ENCODE assay signal across 9 cellular contexts in the genomic region with DNA sequence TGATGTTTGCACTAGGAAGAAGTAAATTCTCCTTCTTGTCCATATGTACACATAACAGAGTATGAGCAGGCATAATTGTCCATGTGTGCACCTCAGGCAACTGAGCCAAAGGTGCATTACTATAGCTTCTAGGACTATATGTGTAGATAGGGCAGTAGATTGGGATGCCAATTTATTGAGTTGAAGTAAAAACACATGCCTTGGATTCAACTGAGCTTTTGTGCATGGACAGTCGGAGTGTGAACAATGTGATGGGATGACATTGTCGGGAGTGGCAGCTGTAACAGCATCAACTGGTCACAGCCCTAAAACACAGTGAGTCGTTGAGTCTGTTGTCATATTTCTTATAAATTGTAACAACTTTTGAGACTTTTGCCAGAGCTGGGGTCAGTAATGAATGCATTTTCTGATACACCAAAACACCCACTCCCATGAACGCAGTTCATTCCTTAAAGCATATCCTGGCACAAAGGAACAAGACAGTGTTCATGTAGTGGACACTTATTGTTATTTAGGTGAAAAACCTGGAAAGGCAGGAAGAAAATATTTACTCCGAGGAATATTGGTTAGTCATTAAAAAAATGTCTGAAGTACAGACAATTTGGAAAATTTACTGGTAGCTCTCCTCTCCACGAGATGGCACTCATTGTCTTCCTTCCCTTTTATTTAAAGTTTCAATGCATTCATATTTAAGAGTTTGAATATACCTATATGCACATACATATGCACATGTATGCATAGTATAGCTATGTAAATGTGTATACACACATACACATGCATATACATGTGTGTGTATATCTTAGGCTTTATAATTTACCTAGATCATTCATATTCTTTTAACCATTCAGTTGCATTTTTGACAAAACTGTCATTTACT.
DNase-seq lines count a peak whose midpoint lies in the region; ATAC-seq and TF ChIP-seq lines count a peak whose summit lies in the region.
"Had no signal": no experiment of that assay in that cellular context is flagged by ENCODE, and none has a peak within 500 bp of the region (broad histone marks: within the 10 kb centered on the region; RNA-seq: fewer than 3 reads in every experiment).

No MANE protein-coding gene starts in this region.

- H3K9ac ChIP-seq in GM23248: no peak overlapping the region

- peak; percentile 38 for DNase-seq in ACHN
- peak; percentile 55 for DNase-seq in GM23248
- DNase-seq in Peyer's patch: no peak
- peak; percentile 33 to 63 for DNase-seq in erythroblast (lab: John Stamatoyannopoulos, UW)
- no peak for DNase-seq in NCI-H526 treated with DMSO at 0.1 percent for 48 hours (lab: John Stamatoyannopoulos, UW)
- DNase-seq: SHP77 had no signal

- H4K20me1 ChIP-seq in GM23248 (ENCODE audit: insufficient read depth): no peaks in the 10 kb centered on the region

- no peaks in the 10 kb centered on the region for H3K9me3 ChIP-seq in GM23248 (ENCODE audit: low read depth)
- H3K9me3 ChIP-seq in Peyer's patch: no peaks in the 10 kb centered on the region

- no peak for ATAC-seq in GM19328 (IDR thresholded peaks at IDR 0.05; ENCODE audit: unreplicated experiment)
- ATAC-seq in GM18868 (IDR thresholded peaks at IDR 0.05; ENCODE audit: unreplicated experiment): no peak
- no peak for ATAC-seq in HG02938 (IDR thresholded peaks at IDR 0.05; ENCODE audit: unreplicated experiment)

- H3K4me2 ChIP-seq in GM23248 (ENCODE audit: unreplicated experiment): no peak overlapping the region

- H3K27me3 ChIP-seq in GM23248 (replicated peaks; ENCODE audit: insufficient read depth) (no peaks in the 10 kb centered on the region), Peyer's patch (no peaks in the 10 kb centered on the region)

- no peaks in the 10 kb centered on the region for H3K9me2 ChIP-seq in GM23248 (ENCODE audit: insufficient read depth)

- in situ Hi-C loops in ACHN (cut with HindIII; ENCODE audit: low pct_ligation_motif_present, low pct_unique_long_range_greater_than_20kb, low sequenced_read_pairs): loop anchor here (25.0 kb wide), 1 partner anchor 310 kb away; the partner anchor contains the start of gene STXBP5
- in situ Hi-C loops in GM23248 (cut with MboI): loop anchor here (10.0 kb wide), 1 partner anchor 323 kb away; no protein-coding TSS in a partner anchor

- peak in 4 of 6 experiments; percentile 6 to 49 (median 44) for TF ChIP-seq CTCF in Peyer's patch (IDR thresholded peaks at IDR 0.05)

- H3K27ac ChIP-seq in GM23248 (no peak overlapping the region), Peyer's patch (no peak overlapping the region)

- peaks cover 16% of the 10 kb centered on the region for H3K4me1 ChIP-seq in GM23248 (ENCODE audit: insufficient read depth)
- H3K4me1 ChIP-seq in Peyer's patch: no peaks in the 10 kb centered on the region

- H2AFZ ChIP-seq in GM23248: no peak overlapping the region

- WGBS in GM23248 (ENCODE audit: low coverage in 1 of 2, low lambda C conversion rate in 2 of 2, missing lambda C conversion rate in 2 of 2), 2 experiments: 55 to 62% methylated on average over 6 of the region's 6 CpGs

- peaks cover 17% of the 10 kb centered on the region; the same call in 1 of the 2 replicates for H3F3A ChIP-seq in GM23248 (ENCODE audit: insufficient read depth)

- H3K36me3 ChIP-seq in GM23248 (ENCODE audit: low read depth): no peaks in the 10 kb centered on the region
- no peaks in the 10 kb centered on the region for H3K36me3 ChIP-seq in Peyer's patch

- no peak for TF ChIP-seq POLR2A in Peyer's patch (IDR thresholded peaks at IDR 0.05)
- no peak for TF ChIP-seq POLR2A in erythroblast (IDR thresholded peaks at IDR 0.05; ENCODE audit: low read length)

- H3K4me3 ChIP-seq in GM23248 (no peak overlapping the region), Peyer's patch (no peak overlapping the region)

- H3K79me2 ChIP-seq in GM23248 (ENCODE audit: insufficient read depth): no peaks in the 10 kb centered on the region

Comparison
In these comparisons a context has a peak if more than half of its experiments do, and no peak if none do; other contexts are left out.
1. DNase-seq: peak in ACHN (single experiment), GM23248 (single experiment) and erythroblast (2 of 2); none in Peyer's patch (0 of 3) and NCI-H526 treated with DMSO at 0.1 percent for 48 hours (single experiment).